12 cellular contexts compared by ENCODE assay signal in the genomic region with DNA sequence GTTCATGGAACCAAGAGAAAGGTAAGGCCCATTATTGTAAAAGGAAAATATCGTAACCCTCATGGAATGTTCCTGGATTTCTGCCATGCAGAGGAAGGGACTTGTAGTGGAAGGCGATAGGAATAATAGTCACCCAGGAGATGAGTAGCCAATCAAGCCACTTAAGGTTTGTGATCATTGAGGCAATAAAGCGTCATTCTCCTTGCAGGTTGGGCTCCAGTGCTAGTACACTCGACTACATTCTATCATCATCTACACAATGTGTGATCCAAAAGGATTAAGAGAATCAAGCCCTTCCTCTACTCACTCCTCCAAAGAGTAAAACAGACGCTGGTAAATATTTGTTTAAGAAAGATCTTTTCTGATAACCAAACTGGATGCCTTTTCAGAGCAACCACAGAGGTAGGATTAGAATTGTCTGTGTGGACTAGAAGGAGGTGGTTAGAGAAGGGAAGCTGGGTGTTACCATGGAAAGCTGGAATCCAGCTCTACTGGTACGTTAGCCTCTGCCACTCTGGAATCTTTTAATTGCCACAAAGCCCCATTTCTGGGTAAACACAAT.
A peak's percentile ranks its signal among the peaks of the same experiment; 100 is the strongest.
DNase-seq lines count a peak whose midpoint lies in the region; ATAC-seq and TF ChIP-seq lines count a peak whose summit lies in the region.
"Had no signal": no experiment of that assay in that cellular context is flagged by ENCODE, and none has a peak within 500 bp of the region (broad histone marks: within the 10 kb centered on the region; RNA-seq: fewer than 3 reads in every experiment).

No MANE protein-coding gene starts in this region.

- peak overlapping the region; percentile 32 for H3K4me3 ChIP-seq in endocrine pancreas (ENCODE audit: control insufficient read depth, insufficient read depth, low read length)
- H3K4me3 ChIP-seq in neural progenitor cell = no peak overlapping the region
- H3K4me3 ChIP-seq in BE2C (ENCODE audit: low read depth, low read length) = no peak overlapping the region
- H3K4me3 ChIP-seq: HAP-1 had no signal

- H3K27me3 Mint-ChIP-seq in neural progenitor cell (ENCODE audit: insufficient read depth, low read depth) = peaks cover 2% of the 10 kb centered on the region
- H3K27me3 Mint-ChIP-seq: activated CD4-positive, alpha-beta memory T cell treated with anti-CD3 and anti-CD28 coated beads for 36 hours; stimulated activated naive CD8-positive, alpha-beta T cell treated with anti-CD3 and anti-CD28 coated beads, Interleukin-15, amount 100 ng/mL, for 72 hours had no signal

- H3K9ac ChIP-seq in endocrine pancreas (ENCODE audit: control insufficient read depth, insufficient read depth, low read length) = no peak overlapping the region
- H3K9ac ChIP-seq in neural progenitor cell = no peak overlapping the region

- no peaks in the 10 kb centered on the region for H3K36me3 Mint-ChIP-seq in neural progenitor cell
- H3K36me3 Mint-ChIP-seq: activated CD4-positive, alpha-beta memory T cell treated with anti-CD3 and anti-CD28 coated beads for 36 hours had no signal

- H3K79me2 ChIP-seq in neural progenitor cell (ENCODE audit: low read depth) = no peaks in the 10 kb centered on the region

- H3K27ac ChIP-seq in neural progenitor cell = peak overlapping the region; percentile 50

- H3K27me3 ChIP-seq in endocrine pancreas (ENCODE audit: control insufficient read depth, insufficient read depth, low read length) (no peaks in the 10 kb centered on the region), neural progenitor cell (no peaks in the 10 kb centered on the region), BE2C (no peaks in the 10 kb centered on the region)

- no peaks in the 10 kb centered on the region for H4K20me1 ChIP-seq in neural progenitor cell (ENCODE audit: low read depth)

- H2AFZ ChIP-seq in neural progenitor cell (replicated peaks) = peak overlapping the region; percentile 22

- peak overlapping the region; percentile 52 for H3K27ac Mint-ChIP-seq in neural progenitor cell
- H3K27ac Mint-ChIP-seq: activated CD4-positive, alpha-beta memory T cell treated with anti-CD3 and anti-CD28 coated beads for 36 hours; stimulated activated naive CD8-positive, alpha-beta T cell treated with anti-CD3 and anti-CD28 coated beads, Interleukin-15, amount 100 ng/mL, for 72 hours had no signal

- no peaks in the 10 kb centered on the region for H3K9me3 Mint-ChIP-seq in neural progenitor cell

- no peak for ATAC-seq in HG03108 (IDR thresholded peaks at IDR 0.05; ENCODE audit: unreplicated experiment)
- ATAC-seq: stimulated activated naive CD8-positive, alpha-beta T cell treated with anti-CD3 and anti-CD28 coated beads, Interleukin-15, amount 100 ng/mL, for 72 hours had no signal

- H3K4me1 ChIP-seq in endocrine pancreas (ENCODE audit: control insufficient read depth, insufficient read depth, low read length) (peaks cover 27% of the 10 kb centered on the region), neural progenitor cell (peaks cover 23% of the 10 kb centered on the region), BE2C (no peaks in the 10 kb centered on the region)
- H3K4me1 ChIP-seq: HAP-1 had no signal

- DNase-seq in EL = peak; percentile 76
- DNase-seq in NCI-H526 (lab: John Stamatoyannopoulos, UW) = peak; percentile 31 to 37
- peak; percentile 53 for DNase-seq in neural progenitor cell (ENCODE audit: low spot score)
- DNase-seq in central memory CD4-positive, alpha-beta T cell = no peak
- no peak for DNase-seq in BE2C
- DNase-seq in activated naive CD4-positive, alpha-beta T cell (lab: John Stamatoyannopoulos, UW) = no peak
- DNase-seq: activated CD4-positive, alpha-beta memory T cell treated with anti-CD3 and anti-CD28 coated beads for 36 hours; NCI-H1930; stimulated activated naive CD8-positive, alpha-beta T cell treated with anti-CD3 and anti-CD28 coated beads, Interleukin-15, amount 100 ng/mL, for 72 hours had no signal

- H3K36me3 ChIP-seq in endocrine pancreas (ENCODE audit: control insufficient read depth, insufficient read depth, low read length) (no peaks in the 10 kb centered on the region), neural progenitor cell (no peaks in the 10 kb centered on the region), BE2C (no peaks in the 10 kb centered on the region)
- H3K36me3 ChIP-seq: HAP-1 had no signal

- H3F3A ChIP-seq in neural progenitor cell (ENCODE audit: low read depth) = peaks cover 19% of the 10 kb centered on the region

- peak overlapping the region; percentile 53 for H3K4me2 ChIP-seq in neural progenitor cell

- H3K4me3 Mint-ChIP-seq in neural progenitor cell = no peak overlapping the region
- H3K4me3 Mint-ChIP-seq: activated CD4-positive, alpha-beta memory T cell treated with anti-CD3 and anti-CD28 coated beads for 36 hours; stimulated activated naive CD8-positive, alpha-beta T cell treated with anti-CD3 and anti-CD28 coated beads, Interleukin-15, amount 100 ng/mL, for 72 hours had no signal

- H3K9me3 ChIP-seq in endocrine pancreas (ENCODE audit: control insufficient read depth, low read length) (no peaks in the 10 kb centered on the region), neural progenitor cell (ENCODE audit: low read depth) (no peaks in the 10 kb centered on the region), BE2C (no peaks in the 10 kb centered on the region)
- H3K9me3 ChIP-seq: HAP-1 had no signal

- H3K4me1 Mint-ChIP-seq in neural progenitor cell = peaks cover 18% of the 10 kb centered on the region

- TF ChIP-seq CTCF in neural progenitor cell (IDR thresholded peaks at IDR 0.05) (no peak), BE2C (IDR thresholded peaks at IDR 0.05; ENCODE audit: low read depth, low read length) (no peak)

Comparison
In these comparisons a context has a peak if more than half of its experiments do, and no peak if none do; other contexts are left out.
1. DNase-seq: peak in EL (single experiment), NCI-H526 (2 of 2) and neural progenitor cell (single experiment); none in central memory CD4-positive, alpha-beta T cell (single experiment), BE2C (single experiment) and activated naive CD4-positive, alpha-beta T cell (0 of 4).